ENCODE assay signal across 8 cellular contexts in the genomic region with DNA sequence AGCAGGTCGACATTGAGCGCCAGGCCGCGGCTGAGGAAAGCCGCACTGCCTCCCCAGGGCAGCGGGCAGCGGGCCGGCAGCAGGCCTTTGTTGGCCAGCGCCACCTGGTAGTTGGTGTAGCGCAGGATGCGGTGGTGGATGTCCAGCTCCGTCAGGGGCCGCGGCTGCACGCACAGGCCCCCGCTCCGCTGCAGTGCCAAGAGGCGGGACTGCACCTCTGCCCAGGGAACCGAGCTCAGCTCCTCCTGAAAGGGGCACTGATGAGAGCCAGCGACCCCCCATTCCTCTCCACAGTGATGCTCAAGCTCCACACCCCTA. TPM values are rescaled to one million over a fixed set of nuclear protein-coding genes. Genes with fewer than 3 reads are reported as not detected.
DNase-seq lines count a peak whose midpoint lies in the region; ATAC-seq and TF ChIP-seq lines count a peak whose summit lies in the region.

No MANE protein-coding gene starts in this region.

- no peak for TF ChIP-seq CTCF in body of pancreas (IDR thresholded peaks at IDR 0.05)
- no peak for TF ChIP-seq CTCF in mesothelial cell of epicardium (IDR thresholded peaks at IDR 0.05; ENCODE audit: unreplicated experiment)
- no peak for TF ChIP-seq CTCF in suprapubic skin (IDR thresholded peaks at IDR 0.05)

- 18 to 73% methylated on average over 2 to 20 of the region's 20 CpGs for WGBS in body of pancreas, 2 donors
- 42% methylated on average over 12 of the region's 20 CpGs for WGBS in suprapubic skin

- H3K27me3 ChIP-seq in body of pancreas, result peaks cover 0 to 19% of the 10 kb centered on the region in 2 donors
- peaks cover 52% of the 10 kb centered on the region for H3K27me3 ChIP-seq in suprapubic skin

- peaks cover 45% of the 10 kb centered on the region for H3K4me1 Mint-ChIP-seq in activated T-cell treated with anti-CD3 and anti-CD28 coated beads, Interleukin-2, amount 50 U/mL, for 4 hours (ENCODE audit: low read depth)
- H3K4me1 Mint-ChIP-seq in mesothelial cell of epicardium, result peaks cover 34% of the 10 kb centered on the region

- no peak for ATAC-seq in activated T-cell treated with anti-CD3 and anti-CD28 coated beads, Interleukin-2, amount 50 U/mL, for 4 hours
- peak; percentile 2 for ATAC-seq in body of pancreas
- ATAC-seq in GM21717 (IDR thresholded peaks at IDR 0.05; ENCODE audit: unreplicated experiment), result no peak

- H3K9me3 Mint-ChIP-seq in activated T-cell treated with anti-CD3 and anti-CD28 coated beads, Interleukin-2, amount 50 U/mL, for 4 hours, result no peaks in the 10 kb centered on the region
- no peaks in the 10 kb centered on the region for H3K9me3 Mint-ChIP-seq in mesothelial cell of epicardium

- TF ChIP-seq EP300 in suprapubic skin (IDR thresholded peaks at IDR 0.05), result no peak

- no peaks in the 10 kb centered on the region for H3K9me3 ChIP-seq in body of pancreas
- no peaks in the 10 kb centered on the region for H3K9me3 ChIP-seq in suprapubic skin

- peaks cover 20% of the 10 kb centered on the region for H3K27me3 Mint-ChIP-seq in activated T-cell treated with anti-CD3 and anti-CD28 coated beads, Interleukin-2, amount 50 U/mL, for 4 hours (ENCODE audit: low read depth)
- H3K27me3 Mint-ChIP-seq in mesothelial cell of epicardium (ENCODE audit: low read depth), result peaks cover 54% of the 10 kb centered on the region

- peak overlapping the region; percentile 67 for H3K4me3 Mint-ChIP-seq in activated T-cell treated with anti-CD3 and anti-CD28 coated beads, Interleukin-2, amount 50 U/mL, for 4 hours
- peak overlapping the region; percentile 28 for H3K4me3 Mint-ChIP-seq in mesothelial cell of epicardium

- H3K27ac ChIP-seq in body of pancreas (no peak overlapping the region), suprapubic skin (no peak overlapping the region)

- H3K36me3 ChIP-seq in body of pancreas (replicated peaks in 1 of 2; ENCODE audit: insufficient read depth in 1 of 2, low read depth in 2 of 2) (no peaks in the 10 kb centered on the region), suprapubic skin (no peaks in the 10 kb centered on the region)

- no peaks in the 10 kb centered on the region for H3K36me3 Mint-ChIP-seq in activated T-cell treated with anti-CD3 and anti-CD28 coated beads, Interleukin-2, amount 50 U/mL, for 4 hours (ENCODE audit: insufficient read depth)
- peaks cover 6% of the 10 kb centered on the region for H3K36me3 Mint-ChIP-seq in mesothelial cell of epicardium

- H3K4me1 ChIP-seq in body of pancreas (peaks cover 19% of the 10 kb centered on the region), suprapubic skin (peaks cover 29% of the 10 kb centered on the region)

- intact Hi-C loops in body of pancreas (cut with DNase I), result no loop called here

- DNase-seq in activated T-cell treated with anti-CD3 and anti-CD28 coated beads, Interleukin-2, amount 50 U/mL, for 4 hours, result no peak
- DNase-seq in activated T-cell treated with anti-CD3 and anti-CD28 coated beads for 4 hours (no peak), body of pancreas (no peak), mesothelial cell of epicardium (ENCODE audit: low spot score in 2 of 2, unreplicated experiment in 2 of 2) (no peak), suprapubic skin (ENCODE audit: low spot score in 2 of 2) (no peak), foreskin melanocyte (no peak), NCI-H446 treated with DMSO at 0.1 percent for 48 hours (lab: John Stamatoyannopoulos, UW) (no peak)

- H3K27ac Mint-ChIP-seq in mesothelial cell of epicardium, result no peak overlapping the region

- H3K4me3 ChIP-seq in body of pancreas (no peak overlapping the region), suprapubic skin (peak overlapping the region; percentile 43)

- TF ChIP-seq POLR2A in body of pancreas (IDR thresholded peaks at IDR 0.05) (no peak), suprapubic skin (IDR thresholded peaks at IDR 0.05) (no peak)

RNA-seq across cellular contexts. Expression of gene ATG9B, which starts 5.2 kb away (rescaled TPM):
- total RNA-seq in activated T-cell treated with anti-CD3 and anti-CD28 coated beads, Interleukin-2, amount 50 U/mL, for 4 hours, result 1 to 10 TPM; 5.8 to 7.3 (median 6.7) TPM
- total RNA-seq in body of pancreas (not detected), mesothelial cell of epicardium (10.6 to 14.0 TPM (median 11.8 TPM) in 3 replicates), suprapubic skin (100 to 1,000 TPM in 2 of 4 donors, 10 to 100 TPM in 2; 27.0 to 195 (median 122) TPM)

RNA-seq across cellular contexts. Expression of gene ABCB8, which starts 9.2 kb away (rescaled TPM):
- total RNA-seq in activated T-cell treated with anti-CD3 and anti-CD28 coated beads, Interleukin-2, amount 50 U/mL, for 4 hours, result 10 to 100 TPM; 48.1 to 54.6 (median 48.5) TPM
- total RNA-seq in body of pancreas, result 10 to 100 TPM in 1 of 2 donors, 1 to 10 TPM in 1; 8.8 to 39.6 TPM
- 39.8 to 48.0 TPM (median 40.7 TPM) in 3 replicates for total RNA-seq in mesothelial cell of epicardium
- 10 to 100 TPM; 29.5 to 42.3 (median 31.9) TPM for total RNA-seq in suprapubic skin

RNA-seq across cellular contexts. Expression of gene NOS3, which starts 28.3 kb away (rescaled TPM):
- total RNA-seq in activated T-cell treated with anti-CD3 and anti-CD28 coated beads, Interleukin-2, amount 50 U/mL, for 4 hours, result 1 to 10 TPM; 5.3 to 9.2 (median 8.2) TPM
- total RNA-seq in body of pancreas, result 1 to 10 TPM; 4.9 to 7.6 TPM
- 6.0 to 7.8 TPM (median 6.6 TPM) in 3 replicates for total RNA-seq in mesothelial cell of epicardium
- total RNA-seq in suprapubic skin, result 10 to 100 TPM in 1 of 4 donors, 1 to 10 TPM in 3; 2.6 to 10.9 (median 6.8) TPM

RNA-seq across cellular contexts. Expression of gene ASIC3, which starts 29.2 kb away (rescaled TPM):
- total RNA-seq in activated T-cell treated with anti-CD3 and anti-CD28 coated beads, Interleukin-2, amount 50 U/mL, for 4 hours, result 1 to 10 TPM; 2.4 to 3.4 (median 3.3) TPM
- total RNA-seq in body of pancreas, result 1 to 10 TPM in 1 of 2 donors, under 1 TPM in 1; 0.78 to 1.3 TPM
- total RNA-seq in mesothelial cell of epicardium, result 6.1 to 7.9 TPM (median 7.2 TPM) in 3 replicates
- total RNA-seq in suprapubic skin, result 1 to 10 TPM; 2.6 to 8.7 (median 4.1) TPM

RNA-seq across cellular contexts. Expression of gene CDK5, which starts 38.6 kb away (rescaled TPM):
- total RNA-seq in activated T-cell treated with anti-CD3 and anti-CD28 coated beads, Interleukin-2, amount 50 U/mL, for 4 hours, result 10 to 100 TPM; 14.1 to 15.0 (median 14.3) TPM
- 1 to 10 TPM; 2.3 to 6.3 TPM for total RNA-seq in body of pancreas
- total RNA-seq in mesothelial cell of epicardium, result 17.0 to 17.5 TPM (median 17.4 TPM) in 3 replicates
- total RNA-seq in suprapubic skin, result 10 to 100 TPM in 3 of 4 donors, 1 to 10 TPM in 1; 7.7 to 14.7 (median 13.4) TPM

Comparison
In these comparisons a context has a peak if more than half of its experiments do, and no peak if none do; other contexts are left out.
1. RNA of gene ATG9B, which starts 5.2 kb away (total RNA-seq): 27.0 to 195 TPM in suprapubic skin, 10.6 to 14.0 TPM in mesothelial cell of epicardium and 5.8 to 7.3 TPM in activated T-cell treated with anti-CD3 and anti-CD28 coated beads, Interleukin-2, amount 50 U/mL, for 4 hours; not detected in body of pancreas; every median in the first group is over 4 times any median in the second.